In the genomic region with DNA sequence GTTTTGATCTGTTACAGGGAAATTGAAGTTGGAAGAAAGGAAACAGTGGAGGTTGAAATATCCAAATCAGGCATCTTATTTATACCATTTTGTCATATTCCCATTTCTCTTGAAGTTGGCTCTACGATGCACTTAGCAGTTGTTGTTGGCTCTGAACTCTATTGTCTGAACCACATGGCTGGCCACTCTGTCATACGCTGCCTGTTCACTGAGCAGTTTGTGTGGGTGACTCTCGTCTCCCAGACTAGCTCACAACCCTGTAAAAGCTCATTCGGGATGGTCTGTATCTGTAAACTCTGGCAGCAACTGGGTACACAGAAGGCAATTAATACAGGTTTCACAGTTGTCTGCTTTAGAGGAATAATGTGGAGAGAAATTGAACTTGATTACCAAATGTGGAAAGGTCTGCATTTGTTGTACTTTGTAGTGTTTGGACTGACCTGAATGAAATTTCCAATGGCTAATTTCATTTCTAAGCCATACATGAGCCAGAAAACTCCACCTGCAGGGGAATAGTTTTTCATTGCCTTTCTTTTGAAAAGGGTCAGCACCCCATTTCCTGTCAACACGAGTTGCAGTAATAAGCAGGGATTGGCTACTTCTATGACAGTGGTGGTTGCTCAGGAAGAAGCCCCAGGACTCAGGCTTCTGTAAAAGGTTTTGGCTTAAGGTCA, we compare ENCODE assay signal across 1 cellular context.
TF ChIP-seq lines count a peak whose summit lies in the region.

No MANE protein-coding gene starts in this region.

TF ChIP-seq in IMR-90, 13 proteins besides CTCF, POLR2A, EP300 and RAD21:
- TF ChIP-seq, protein P1, sequence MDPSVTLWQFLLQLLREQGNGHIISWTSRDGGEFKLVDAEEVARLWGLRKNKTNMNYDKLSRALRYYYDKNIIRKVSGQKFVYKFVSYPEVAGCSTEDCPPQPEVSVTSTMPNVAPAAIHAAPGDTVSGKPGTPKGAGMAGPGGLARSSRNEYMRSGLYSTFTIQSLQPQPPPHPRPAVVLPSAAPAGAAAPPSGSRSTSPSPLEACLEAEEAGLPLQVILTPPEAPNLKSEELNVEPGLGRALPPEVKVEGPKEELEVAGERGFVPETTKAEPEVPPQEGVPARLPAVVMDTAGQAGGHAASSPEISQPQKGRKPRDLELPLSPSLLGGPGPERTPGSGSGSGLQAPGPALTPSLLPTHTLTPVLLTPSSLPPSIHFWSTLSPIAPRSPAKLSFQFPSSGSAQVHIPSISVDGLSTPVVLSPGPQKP (IDR thresholded peaks at IDR 0.05; ENCODE audit: borderline replicate concordance, low read depth, low read length) = no peak
TF ChIP-seq in IMR-90: peak in this region for 0.
